ENCODE assay signal across 2 cellular contexts in genomic region chr9:131046093-131046380, GRCh38.
TF ChIP-seq lines count a peak whose summit lies in the region.

No MANE protein-coding gene starts in this region.

TF ChIP-seq in IMR-90, 13 proteins besides CTCF, POLR2A, EP300 and RAD21:
- TF ChIP-seq MXI1 (IDR thresholded peaks at IDR 0.05; ENCODE audit: borderline replicate concordance, low read depth, low read length) (no peak), USF2 (IDR thresholded peaks at IDR 0.05; ENCODE audit: low read depth, low read length) (no peak), CEBPB (IDR thresholded peaks at IDR 0.05; ENCODE audit: low read depth, low read length) (no peak)

TF ChIP-seq in K562, 482 proteins besides CTCF, POLR2A, EP300 and RAD21:
- TF ChIP-seq MITF (IDR thresholded peaks at IDR 0.05): no peak
